Comparison of ENCODE assay signal across 8 cellular contexts in genomic region chr20:5205348-5206210, GRCh38.
DNase-seq lines count a peak whose midpoint lies in the region; ATAC-seq and TF ChIP-seq lines count a peak whose summit lies in the region.

No MANE protein-coding gene starts in this region.

- no peaks in the 10 kb centered on the region for H3K4me1 ChIP-seq in A673 (ENCODE audit: insufficient read depth, low read length, poor library complexity, severe bottlenecking)
- H3K4me1 ChIP-seq in breast epithelium = no peaks in the 10 kb centered on the region

- no peaks in the 10 kb centered on the region for H3K9me3 ChIP-seq in A673 (ENCODE audit: low read depth, low read length, poor library complexity, severe bottlenecking)
- H3K9me3 ChIP-seq in WERI-Rb-1 (ENCODE audit: severe bottlenecking) = no peaks in the 10 kb centered on the region
- H3K9me3 ChIP-seq in breast epithelium = no peaks in the 10 kb centered on the region

- peak; percentile 96 for TF ChIP-seq CTCF in A673 (conservative IDR thresholded peaks at IDR 0.05; ENCODE audit: low read depth, low read length)
- peak; percentile 92 for TF ChIP-seq CTCF in WERI-Rb-1 (IDR thresholded peaks at IDR 0.05; ENCODE audit: low read depth, low read length)
- TF ChIP-seq CTCF in breast epithelium (IDR thresholded peaks at IDR 0.05) = peak in 2 of 3 donors; percentile 54 to 67

- no peak for TF ChIP-seq POLR2A in breast epithelium (IDR thresholded peaks at IDR 0.05)

- H3K27ac ChIP-seq in A673 (ENCODE audit: low read depth, low read length, poor library complexity, severe bottlenecking) = no peak overlapping the region
- H3K27ac ChIP-seq in WERI-Rb-1 = no peak overlapping the region
- no peak overlapping the region for H3K27ac ChIP-seq in breast epithelium

- no TSS peak for BruUV-seq in A673 (replicated peaks; lab: Mats Ljungman, UMichigan)

- intact Hi-C loops in A673 (cut with micrococcal nuclease; ENCODE audit: unreplicated experiment) = loop anchor here (2.0 kb wide), 2 partner anchors 17 to 243 kb away; no protein-coding TSS in a partner anchor
- intact Hi-C loops in breast epithelium (cut with DNase I; ENCODE audit: low total_unique reads) = no loop called here

- peaks cover 7% of the 10 kb centered on the region for H3K36me3 ChIP-seq in A673 (ENCODE audit: insufficient read depth, low read length, poor library complexity, severe bottlenecking)
- no peaks in the 10 kb centered on the region for H3K36me3 ChIP-seq in WERI-Rb-1
- H3K36me3 ChIP-seq in breast epithelium = no peaks in the 10 kb centered on the region

- no peak overlapping the region for H3K4me3 ChIP-seq in A673 (ENCODE audit: low read depth, low read length, poor library complexity, severe bottlenecking)
- no peak overlapping the region for H3K4me3 ChIP-seq in WERI-Rb-1 (ENCODE audit: low read depth, low read length)
- no peak overlapping the region for H3K4me3 ChIP-seq in breast epithelium

- ATAC-seq in GM18508 (IDR thresholded peaks at IDR 0.05; ENCODE audit: insufficient read depth, unreplicated experiment) (peak; percentile 93), HG03066 (IDR thresholded peaks at IDR 0.05; ENCODE audit: low read depth, unreplicated experiment) (peak; percentile 95)

- POLR2A ChIA-PET in A673 (lab: Charles Lee; ENCODE audit: low non-redundant PET) = no interaction called here

- peak; percentile 82 for DNase-seq in A673 (ENCODE audit: low spot score)
- peak; percentile 42 for DNase-seq in NCI-H2171 (lab: John Stamatoyannopoulos, UW)
- DNase-seq in WERI-Rb-1 = peak; percentile 87
- peak; percentile 30 to 65 for DNase-seq in breast epithelium (ENCODE audit: low spot score in 2 of 2)
- DNase-seq in islet precursor cell = peak; percentile 92
- DNase-seq in stimulated activated CD4-positive, alpha-beta T cell treated with anti-CD3 and anti-CD28 coated beads, Interleukin-1b, Interleukin-23, amount 100 ng/mL, for 24 hours (ENCODE audit: low read depth in 4 of 4, low spot score in 1 of 4) = peak; percentile 19 to 53 (median 50)

- CTCF ChIA-PET in A673 (lab: Charles Lee) = interaction anchor here (0.5 to 1.7 kb wide), 8 partner anchors 10 to 264 kb away, joined by 3 to 15 read pairs (median 7); partner anchors contain the start of gene CDS2

- H3K27me3 ChIP-seq in A673 (replicated peaks; ENCODE audit: insufficient read depth, low read depth, low read length, poor library complexity) = no peaks in the 10 kb centered on the region
- H3K27me3 ChIP-seq in WERI-Rb-1 (ENCODE audit: insufficient read depth, low read depth, severe bottlenecking) = no peaks in the 10 kb centered on the region
- no peaks in the 10 kb centered on the region for H3K27me3 ChIP-seq in breast epithelium

Comparison
In these comparisons a context has a peak if more than half of its experiments do, and no peak if none do; other contexts are left out.
1. DNase-seq: peak in every context shown above with its lines; median percentile 92 in islet precursor cell; 87 in WERI-Rb-1; 82 in A673; 50 in stimulated activated CD4-positive, alpha-beta T cell treated with anti-CD3 and anti-CD28 coated beads, Interleukin-1b, Interleukin-23, amount 100 ng/mL, for 24 hours; 48 in breast epithelium; 42 in NCI-H2171.